25 cellular contexts compared by ENCODE assay signal in genomic region chr17:68317458-68317857, GRCh38.
"Had no signal": no experiment of that assay in that cellular context is flagged by ENCODE, and none has a peak within 500 bp of the region (broad histone marks: within the 10 kb centered on the region; RNA-seq: fewer than 3 reads in every experiment).

No MANE protein-coding gene starts in this region.

- H3K4me3 ChIP-seq: breast epithelium, MG63 had no signal

- H3K9me3 ChIP-seq: breast epithelium, MG63 had no signal

- H3K4me2 ChIP-seq: KMS-11 had no signal

- H3K9me3 Mint-ChIP-seq: activated T-cell treated with anti-CD3 and anti-CD28 coated beads, Interleukin-2, amount 50 U/mL, for 72 hours; IgD-negative memory B cell; T-helper 1 cell treated with Interleukin-12 subunit alpha and Interleukin-12 subunit beta and Interleukin-4 antibody, amounts not matched to agents 30 μg/mL and 1 μg/mL, for 36 hours had no signal

- DNase-seq: activated CD4-positive, alpha-beta T cell treated with anti-CD3 and anti-CD28 coated beads for 4 hours; activated CD8-positive, alpha-beta memory T cell treated with anti-CD3 and anti-CD28 coated beads for 24 hours; activated gamma-delta T cell treated with Interleukin-2 at 50 U/mL for 16 hours; activated naive CD4-positive, alpha-beta T cell treated with anti-CD3 and anti-CD28 coated beads, Interleukin-2, amount 50 U/mL, for 16 hours; activated naive CD8-positive, alpha-beta T cell treated with anti-CD3 and anti-CD28 coated beads, Interleukin-2, amount 10 ng/mL, durations not matched to agents 7 days and 5 days; activated T-cell treated with anti-CD3 and anti-CD28 coated beads, Interleukin-2, amount 50 U/mL, for 72 hours; aorta; caudate nucleus; MG63; MV-4-11; NCI-H1092 treated with DMSO at 0.1 percent for 48 hours; NCI-H1436; NCI-H187 treated with DMSO at 0.1 percent for 48 hours; NCI-H2081 treated with DMSO at 0.1 percent for 48 hours; NCI-H2171; NCI-H2227 treated with DMSO at 0.1 percent for 48 hours; NCI-H526; NCI-H82; SHP77 treated with DMSO at 0.1 percent for 48 hours had no signal

- H3K27me3 ChIP-seq: breast epithelium, MG63 had no signal

- H3K9ac ChIP-seq: KMS-11 had no signal

- H3K27ac Mint-ChIP-seq: activated naive CD8-positive, alpha-beta T cell treated with anti-CD3 and anti-CD28 coated beads, Interleukin-2, amount 10 ng/mL, durations not matched to agents 7 days and 5 days; activated T-cell treated with anti-CD3 and anti-CD28 coated beads, Interleukin-2, amount 50 U/mL, for 72 hours; activated T-helper 2 cell treated with anti-CD3 and anti-CD28 coated beads, Interferon-gamma antibody, Interleukin-2, Interleukin-4, amounts not matched to agents 10 μg/mL and 5 μg/mL and 100 μg/mL, durations not matched to agents 14 hours and 24 hours and 36 hours; IgD-negative memory B cell; T-helper 1 cell treated with Interleukin-12 subunit alpha and Interleukin-12 subunit beta and Interleukin-4 antibody, amounts not matched to agents 30 μg/mL and 1 μg/mL, for 36 hours had no signal

- H3K27me3 Mint-ChIP-seq: activated naive CD8-positive, alpha-beta T cell treated with anti-CD3 and anti-CD28 coated beads, Interleukin-2, amount 10 ng/mL, durations not matched to agents 7 days and 5 days had no signal

- H3K4me3 Mint-ChIP-seq: activated naive CD8-positive, alpha-beta T cell treated with anti-CD3 and anti-CD28 coated beads, Interleukin-2, amount 10 ng/mL, durations not matched to agents 7 days and 5 days; activated T-cell treated with anti-CD3 and anti-CD28 coated beads, Interleukin-2, amount 50 U/mL, for 72 hours; IgD-negative memory B cell; T-helper 1 cell treated with Interleukin-12 subunit alpha and Interleukin-12 subunit beta and Interleukin-4 antibody, amounts not matched to agents 30 μg/mL and 1 μg/mL, for 36 hours had no signal

- H3K27ac ChIP-seq: KMS-11 had no signal

- ATAC-seq: activated CD4-positive, CD25-positive, alpha-beta regulatory T cell treated with anti-CD3 and anti-CD28 coated beads, Interleukin-2, amount 50 U/mL, for 24 hours had no signal

- H3K4me1 ChIP-seq: breast epithelium had no signal

- H3K36me3 ChIP-seq: breast epithelium, MG63 had no signal
